1 cellular context compared by ENCODE assay signal in the genomic region with DNA sequence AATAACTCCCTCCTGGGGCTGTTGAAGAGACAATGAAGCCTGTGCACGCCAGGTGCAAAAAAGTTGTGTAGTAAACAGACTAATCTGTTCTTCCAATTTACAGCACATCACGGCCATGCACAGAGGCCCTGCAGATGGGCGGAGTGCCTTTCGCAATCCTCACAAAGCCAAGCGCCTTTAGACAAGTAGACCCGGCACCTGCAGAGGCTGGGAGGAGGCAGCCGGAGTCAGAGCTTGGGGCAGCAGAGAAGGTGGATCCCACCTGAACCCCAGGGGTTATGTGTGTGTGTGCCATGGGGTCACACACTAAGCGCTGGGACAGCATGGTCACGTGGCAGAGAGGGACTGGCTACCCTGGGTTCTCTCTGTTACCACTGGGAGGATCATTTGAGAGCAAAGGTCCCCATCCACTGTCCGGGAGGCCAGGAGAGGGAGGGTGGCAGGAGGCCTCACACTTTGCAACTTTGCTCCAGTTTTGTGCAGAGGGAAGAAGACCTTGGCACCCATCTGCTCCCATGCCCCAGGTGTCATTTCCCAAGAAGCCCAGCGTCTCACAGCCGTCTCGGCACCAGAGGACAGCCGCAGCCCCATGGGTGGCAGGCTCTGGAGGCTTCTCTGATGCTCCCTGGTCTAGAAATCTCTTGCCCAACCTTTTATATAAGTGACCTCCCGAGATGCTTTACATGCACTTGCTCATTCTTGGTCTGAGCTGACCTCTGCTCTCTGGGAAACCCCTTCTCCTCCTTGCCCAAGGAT.
A peak's percentile ranks its signal among the peaks of the same experiment; 100 is the strongest.
TF ChIP-seq lines count a peak whose summit lies in the region.

No MANE protein-coding gene starts in this region.

TF ChIP-seq in HepG2, 621 proteins besides CTCF, POLR2A, EP300 and RAD21 (continued from another document and continues in another):
- TF ChIP-seq ZBTB7A (CRISPR knock-in tag; IDR thresholded peaks at IDR 0.05), result no peak
- no peak for TF ChIP-seq NFE2 (CRISPR knock-in tag; IDR thresholded peaks at IDR 0.05)
- TF ChIP-seq PHF20 (CRISPR knock-in tag; IDR thresholded peaks at IDR 0.05), result no peak
- no peak for TF ChIP-seq REPIN1 (CRISPR knock-in tag; IDR thresholded peaks at IDR 0.05; ENCODE audit: borderline replicate concordance, low read depth)
- TF ChIP-seq SETDB1 (CRISPR knock-in tag; IDR thresholded peaks at IDR 0.05; ENCODE audit: borderline replicate concordance), result peak; percentile 50; the same call in 1 of the 2 replicates
- TF ChIP-seq KLF9 (CRISPR knock-in tag; IDR thresholded peaks at IDR 0.05; ENCODE audit: low read depth), result no peak
- TF ChIP-seq ONECUT2 (CRISPR knock-in tag; IDR thresholded peaks at IDR 0.05), result no peak
- no peak for TF ChIP-seq ZNF333 (CRISPR knock-in tag; IDR thresholded peaks at IDR 0.05; ENCODE audit: borderline replicate concordance)
- TF ChIP-seq FOXA3 (CRISPR knock-in tag; IDR thresholded peaks at IDR 0.05), result 0 out of 2 replicates have a peak, but pooled peaks have one; percentile 18
- no peak for TF ChIP-seq ZNF10 (CRISPR knock-in tag; IDR thresholded peaks at IDR 0.05; ENCODE audit: borderline replicate concordance, low read depth)
- no peak for TF ChIP-seq JUNB (CRISPR knock-in tag; IDR thresholded peaks at IDR 0.05; ENCODE audit: borderline replicate concordance)
- TF ChIP-seq, protein P1, sequence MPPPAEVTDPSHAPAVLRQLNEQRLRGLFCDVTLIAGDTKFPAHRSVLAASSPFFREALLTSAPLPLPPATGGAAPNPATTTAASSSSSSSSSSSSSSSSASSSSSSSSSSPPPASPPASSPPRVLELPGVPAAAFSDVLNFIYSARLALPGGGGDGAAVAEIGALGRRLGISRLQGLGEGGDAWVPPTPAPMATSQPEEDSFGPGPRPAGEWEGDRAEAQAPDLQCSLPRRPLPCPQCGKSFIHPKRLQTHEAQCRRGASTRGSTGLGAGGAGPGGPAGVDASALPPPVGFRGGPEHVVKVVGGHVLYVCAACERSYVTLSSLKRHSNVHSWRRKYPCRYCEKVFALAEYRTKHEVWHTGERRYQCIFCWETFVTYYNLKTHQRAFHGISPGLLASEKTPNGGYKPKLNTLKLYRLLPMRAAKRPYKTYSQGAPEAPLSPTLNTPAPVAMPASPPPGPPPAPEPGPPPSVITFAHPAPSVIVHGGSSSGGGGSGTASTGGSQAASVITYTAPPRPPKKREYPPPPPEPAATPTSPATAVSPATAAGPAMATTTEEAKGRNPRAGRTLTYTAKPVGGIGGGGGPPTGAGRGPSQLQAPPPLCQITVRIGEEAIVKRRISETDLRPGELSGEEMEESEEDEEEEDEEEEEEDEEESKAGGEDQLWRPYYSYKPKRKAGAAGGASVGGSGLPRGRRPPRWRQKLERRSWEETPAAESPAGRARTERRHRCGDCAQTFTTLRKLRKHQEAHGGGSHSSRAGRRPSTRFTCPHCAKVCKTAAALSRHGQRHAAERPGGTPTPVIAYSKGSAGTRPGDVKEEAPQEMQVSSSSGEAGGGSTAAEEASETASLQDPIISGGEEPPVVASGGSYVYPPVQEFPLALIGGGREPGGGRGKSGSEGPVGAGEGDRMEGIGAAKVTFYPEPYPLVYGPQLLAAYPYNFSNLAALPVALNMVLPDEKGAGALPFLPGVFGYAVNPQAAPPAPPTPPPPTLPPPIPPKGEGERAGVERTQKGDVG (CRISPR knock-in tag; IDR thresholded peaks at IDR 0.05; ENCODE audit: borderline replicate concordance), result peak; percentile 64; the same call in 1 of the 2 replicates
- TF ChIP-seq HDAC2 (CRISPR knock-in tag; IDR thresholded peaks at IDR 0.05), result peak; percentile 16; the same call in 1 of the 2 replicates
- peak; percentile 89 for TF ChIP-seq CEBPG (CRISPR knock-in tag; IDR thresholded peaks at IDR 0.05)
- no peak for TF ChIP-seq ZC3H4 (CRISPR knock-in tag; IDR thresholded peaks at IDR 0.05; ENCODE audit: borderline replicate concordance)
- TF ChIP-seq ZNF274 (CRISPR knock-in tag; IDR thresholded peaks at IDR 0.05), result 0 out of 2 replicates have a peak, but pooled peaks have one; percentile 40
- TF ChIP-seq MAFG (CRISPR knock-in tag; IDR thresholded peaks at IDR 0.05), result no peak
- TF ChIP-seq SMC3 (IDR thresholded peaks at IDR 0.05; ENCODE audit: low read length), result no peak
- TF ChIP-seq, protein P2, sequence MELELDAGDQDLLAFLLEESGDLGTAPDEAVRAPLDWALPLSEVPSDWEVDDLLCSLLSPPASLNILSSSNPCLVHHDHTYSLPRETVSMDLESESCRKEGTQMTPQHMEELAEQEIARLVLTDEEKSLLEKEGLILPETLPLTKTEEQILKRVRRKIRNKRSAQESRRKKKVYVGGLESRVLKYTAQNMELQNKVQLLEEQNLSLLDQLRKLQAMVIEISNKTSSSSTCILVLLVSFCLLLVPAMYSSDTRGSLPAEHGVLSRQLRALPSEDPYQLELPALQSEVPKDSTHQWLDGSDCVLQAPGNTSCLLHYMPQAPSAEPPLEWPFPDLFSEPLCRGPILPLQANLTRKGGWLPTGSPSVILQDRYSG (CRISPR knock-in tag; IDR thresholded peaks at IDR 0.05), result no peak
- TF ChIP-seq MAF1 (CRISPR knock-in tag; IDR thresholded peaks at IDR 0.05; ENCODE audit: borderline replicate concordance), result no peak
- TF ChIP-seq ZNF598 (CRISPR knock-in tag; IDR thresholded peaks at IDR 0.05; ENCODE audit: borderline replicate concordance), result no peak
- TF ChIP-seq, protein P3, sequence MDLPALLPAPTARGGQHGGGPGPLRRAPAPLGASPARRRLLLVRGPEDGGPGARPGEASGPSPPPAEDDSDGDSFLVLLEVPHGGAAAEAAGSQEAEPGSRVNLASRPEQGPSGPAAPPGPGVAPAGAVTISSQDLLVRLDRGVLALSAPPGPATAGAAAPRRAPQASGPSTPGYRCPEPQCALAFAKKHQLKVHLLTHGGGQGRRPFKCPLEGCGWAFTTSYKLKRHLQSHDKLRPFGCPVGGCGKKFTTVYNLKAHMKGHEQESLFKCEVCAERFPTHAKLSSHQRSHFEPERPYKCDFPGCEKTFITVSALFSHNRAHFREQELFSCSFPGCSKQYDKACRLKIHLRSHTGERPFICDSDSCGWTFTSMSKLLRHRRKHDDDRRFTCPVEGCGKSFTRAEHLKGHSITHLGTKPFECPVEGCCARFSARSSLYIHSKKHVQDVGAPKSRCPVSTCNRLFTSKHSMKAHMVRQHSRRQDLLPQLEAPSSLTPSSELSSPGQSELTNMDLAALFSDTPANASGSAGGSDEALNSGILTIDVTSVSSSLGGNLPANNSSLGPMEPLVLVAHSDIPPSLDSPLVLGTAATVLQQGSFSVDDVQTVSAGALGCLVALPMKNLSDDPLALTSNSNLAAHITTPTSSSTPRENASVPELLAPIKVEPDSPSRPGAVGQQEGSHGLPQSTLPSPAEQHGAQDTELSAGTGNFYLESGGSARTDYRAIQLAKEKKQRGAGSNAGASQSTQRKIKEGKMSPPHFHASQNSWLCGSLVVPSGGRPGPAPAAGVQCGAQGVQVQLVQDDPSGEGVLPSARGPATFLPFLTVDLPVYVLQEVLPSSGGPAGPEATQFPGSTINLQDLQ (CRISPR knock-in tag; IDR thresholded peaks at IDR 0.05), result no peak
- TF ChIP-seq ZNF557 (CRISPR knock-in tag; IDR thresholded peaks at IDR 0.05), result no peak
- TF ChIP-seq, protein P4, sequence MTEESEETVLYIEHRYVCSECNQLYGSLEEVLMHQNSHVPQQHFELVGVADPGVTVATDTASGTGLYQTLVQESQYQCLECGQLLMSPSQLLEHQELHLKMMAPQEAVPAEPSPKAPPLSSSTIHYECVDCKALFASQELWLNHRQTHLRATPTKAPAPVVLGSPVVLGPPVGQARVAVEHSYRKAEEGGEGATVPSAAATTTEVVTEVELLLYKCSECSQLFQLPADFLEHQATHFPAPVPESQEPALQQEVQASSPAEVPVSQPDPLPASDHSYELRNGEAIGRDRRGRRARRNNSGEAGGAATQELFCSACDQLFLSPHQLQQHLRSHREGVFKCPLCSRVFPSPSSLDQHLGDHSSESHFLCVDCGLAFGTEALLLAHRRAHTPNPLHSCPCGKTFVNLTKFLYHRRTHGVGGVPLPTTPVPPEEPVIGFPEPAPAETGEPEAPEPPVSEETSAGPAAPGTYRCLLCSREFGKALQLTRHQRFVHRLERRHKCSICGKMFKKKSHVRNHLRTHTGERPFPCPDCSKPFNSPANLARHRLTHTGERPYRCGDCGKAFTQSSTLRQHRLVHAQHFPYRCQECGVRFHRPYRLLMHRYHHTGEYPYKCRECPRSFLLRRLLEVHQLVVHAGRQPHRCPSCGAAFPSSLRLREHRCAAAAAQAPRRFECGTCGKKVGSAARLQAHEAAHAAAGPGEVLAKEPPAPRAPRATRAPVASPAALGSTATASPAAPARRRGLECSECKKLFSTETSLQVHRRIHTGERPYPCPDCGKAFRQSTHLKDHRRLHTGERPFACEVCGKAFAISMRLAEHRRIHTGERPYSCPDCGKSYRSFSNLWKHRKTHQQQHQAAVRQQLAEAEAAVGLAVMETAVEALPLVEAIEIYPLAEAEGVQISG (CRISPR knock-in tag; IDR thresholded peaks at IDR 0.05), result peak; percentile 44; the same call in 1 of the 2 replicates
- TF ChIP-seq ELF3 (CRISPR knock-in tag; IDR thresholded peaks at IDR 0.05), result no peak; the same call in 1 of the 2 replicates
- TF ChIP-seq MIER3 (CRISPR knock-in tag; IDR thresholded peaks at IDR 0.05; ENCODE audit: borderline replicate concordance), result no peak
- TF ChIP-seq MED13 (CRISPR knock-in tag; IDR thresholded peaks at IDR 0.05), result no peak
- TF ChIP-seq, protein P5, sequence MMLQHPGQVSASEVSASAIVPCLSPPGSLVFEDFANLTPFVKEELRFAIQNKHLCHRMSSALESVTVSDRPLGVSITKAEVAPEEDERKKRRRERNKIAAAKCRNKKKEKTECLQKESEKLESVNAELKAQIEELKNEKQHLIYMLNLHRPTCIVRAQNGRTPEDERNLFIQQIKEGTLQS (CRISPR knock-in tag; IDR thresholded peaks at IDR 0.05), result no peak
- no peak for TF ChIP-seq ZFP82 (CRISPR knock-in tag; IDR thresholded peaks at IDR 0.05; ENCODE audit: borderline replicate concordance)
- TF ChIP-seq ZNF451 (CRISPR knock-in tag; IDR thresholded peaks at IDR 0.05), result no peak
- TF ChIP-seq ZNF710 (CRISPR knock-in tag; IDR thresholded peaks at IDR 0.05; ENCODE audit: borderline replicate concordance), result no peak
- no peak for TF ChIP-seq POLR2AphosphoS2 (IDR thresholded peaks at IDR 0.05; ENCODE audit: low read depth, low read length)
- TF ChIP-seq JDP2 (CRISPR knock-in tag; IDR thresholded peaks at IDR 0.05; ENCODE audit: borderline replicate concordance), result no peak
- no peak for TF ChIP-seq BCL3 (CRISPR knock-in tag; IDR thresholded peaks at IDR 0.05)
- TF ChIP-seq ZNF572 (CRISPR knock-in tag; IDR thresholded peaks at IDR 0.05), result no peak
- TF ChIP-seq TSC22D2 (CRISPR knock-in tag; IDR thresholded peaks at IDR 0.05; ENCODE audit: borderline replicate concordance), result no peak
- TF ChIP-seq, protein P6, sequence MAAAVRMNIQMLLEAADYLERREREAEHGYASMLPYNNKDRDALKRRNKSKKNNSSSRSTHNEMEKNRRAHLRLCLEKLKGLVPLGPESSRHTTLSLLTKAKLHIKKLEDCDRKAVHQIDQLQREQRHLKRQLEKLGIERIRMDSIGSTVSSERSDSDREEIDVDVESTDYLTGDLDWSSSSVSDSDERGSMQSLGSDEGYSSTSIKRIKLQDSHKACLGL (CRISPR knock-in tag; IDR thresholded peaks at IDR 0.05), result no peak
- TF ChIP-seq, protein P7, sequence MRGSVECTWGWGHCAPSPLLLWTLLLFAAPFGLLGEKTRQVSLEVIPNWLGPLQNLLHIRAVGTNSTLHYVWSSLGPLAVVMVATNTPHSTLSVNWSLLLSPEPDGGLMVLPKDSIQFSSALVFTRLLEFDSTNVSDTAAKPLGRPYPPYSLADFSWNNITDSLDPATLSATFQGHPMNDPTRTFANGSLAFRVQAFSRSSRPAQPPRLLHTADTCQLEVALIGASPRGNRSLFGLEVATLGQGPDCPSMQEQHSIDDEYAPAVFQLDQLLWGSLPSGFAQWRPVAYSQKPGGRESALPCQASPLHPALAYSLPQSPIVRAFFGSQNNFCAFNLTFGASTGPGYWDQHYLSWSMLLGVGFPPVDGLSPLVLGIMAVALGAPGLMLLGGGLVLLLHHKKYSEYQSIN (CRISPR knock-in tag; IDR thresholded peaks at IDR 0.05; ENCODE audit: borderline replicate concordance), result no peak
- TF ChIP-seq RAD51 (IDR thresholded peaks at IDR 0.05; ENCODE audit: borderline replicate concordance), result peak; percentile 53; the same call in 1 of the 2 replicates
- TF ChIP-seq, protein P8, sequence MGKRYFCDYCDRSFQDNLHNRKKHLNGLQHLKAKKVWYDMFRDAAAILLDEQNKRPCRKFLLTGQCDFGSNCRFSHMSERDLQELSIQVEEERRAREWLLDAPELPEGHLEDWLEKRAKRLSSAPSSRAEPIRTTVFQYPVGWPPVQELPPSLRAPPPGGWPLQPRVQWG (CRISPR knock-in tag; IDR thresholded peaks at IDR 0.05; ENCODE audit: borderline replicate concordance, low read depth), result no peak
- TF ChIP-seq FOXM1 (CRISPR knock-in tag; IDR thresholded peaks at IDR 0.05), result no peak
- TF ChIP-seq HIVEP1 (CRISPR knock-in tag; IDR thresholded peaks at IDR 0.05), result peak; percentile 20; the same call in 1 of the 2 replicates
- no peak for TF ChIP-seq SRSF4 (IDR thresholded peaks at IDR 0.05; ENCODE audit: low read depth, low read length, poor library complexity, severe bottlenecking)
- TF ChIP-seq ZNF781 (CRISPR knock-in tag; IDR thresholded peaks at IDR 0.05; ENCODE audit: borderline replicate concordance, not compliant biosample characterization), result no peak
- no peak for TF ChIP-seq ZSCAN31 (CRISPR knock-in tag; IDR thresholded peaks at IDR 0.05; ENCODE audit: low read depth)
- no peak for TF ChIP-seq ZNF138 (CRISPR knock-in tag; IDR thresholded peaks at IDR 0.05; ENCODE audit: low read depth)
- no peak for TF ChIP-seq SOX13 (IDR thresholded peaks at IDR 0.05)
- no peak; a peak in 1 of 4 replicates for TF ChIP-seq SOX13 (CRISPR knock-in tag; conservative IDR thresholded peaks at IDR 0.05 in 1 of 2, IDR thresholded peaks at IDR 0.05 in 1 of 2)
- TF ChIP-seq CREBL2 (CRISPR knock-in tag; IDR thresholded peaks at IDR 0.05; ENCODE audit: borderline replicate concordance), result no peak
- TF ChIP-seq NFRKB (IDR thresholded peaks at IDR 0.05), result no peak
